In genomic region chr18:812673-813404, GRCh38 we compare ENCODE assay signal across 1 cellular context.
TF ChIP-seq lines count a peak whose summit lies in the region.

No MANE protein-coding gene starts in this region.

TF ChIP-seq in HepG2, 621 proteins besides CTCF, POLR2A, EP300 and RAD21 (continued from another document and continues in another):
- TF ChIP-seq ZNF407 (CRISPR knock-in tag; IDR thresholded peaks at IDR 0.05; ENCODE audit: not compliant biosample characterization) (no peak), CREBL2 (CRISPR knock-in tag; IDR thresholded peaks at IDR 0.05; ENCODE audit: borderline replicate concordance) (no peak), ZNF605 (CRISPR knock-in tag; IDR thresholded peaks at IDR 0.05) (peak; percentile 45; the same call in 1 of the 2 replicates), ZBTB42 (CRISPR knock-in tag; IDR thresholded peaks at IDR 0.05) (peak; percentile 75; the same call in 1 of the 2 replicates), BRF2 (CRISPR knock-in tag; IDR thresholded peaks at IDR 0.05) (no peak), ATF5 (CRISPR knock-in tag; IDR thresholded peaks at IDR 0.05; ENCODE audit: low read depth) (no peak), MTF2 (CRISPR knock-in tag; IDR thresholded peaks at IDR 0.05; ENCODE audit: borderline replicate concordance) (no peak), BORCS8-MEF2B (CRISPR knock-in tag; IDR thresholded peaks at IDR 0.05) (no peak; the same call in 1 of the 2 replicates), PTBP1 (IDR thresholded peaks at IDR 0.05; ENCODE audit: low read depth, low read length, poor library complexity, severe bottlenecking) (no peak), SRF (IDR thresholded peaks at IDR 0.05; ENCODE audit: low read depth, low read length) (no peak), SCMH1 (CRISPR knock-in tag; IDR thresholded peaks at IDR 0.05; ENCODE audit: borderline replicate concordance) (no peak), ZNF24 (IDR thresholded peaks at IDR 0.05) (no peak), ZNF460 (CRISPR knock-in tag; IDR thresholded peaks at IDR 0.05; ENCODE audit: borderline replicate concordance) (no peak), ZBTB10 (CRISPR knock-in tag; IDR thresholded peaks at IDR 0.05; ENCODE audit: borderline replicate concordance) (no peak), CREM (IDR thresholded peaks at IDR 0.05) (no peak), CREM (CRISPR knock-in tag; IDR thresholded peaks at IDR 0.05) (no peak), NFAT5 (CRISPR knock-in tag; IDR thresholded peaks at IDR 0.05) (peak; percentile 23; the same call in 1 of the 2 replicates), ZNF12 (CRISPR knock-in tag; IDR thresholded peaks at IDR 0.05) (no peak), PHB2 (IDR thresholded peaks at IDR 0.05; ENCODE audit: partially characterized antibody) (no peak), KDM4B (CRISPR knock-in tag; IDR thresholded peaks at IDR 0.05) (no peak), BCLAF1 (IDR thresholded peaks at IDR 0.05) (no peak), ZNF234 (CRISPR knock-in tag; conservative IDR thresholded peaks at IDR 0.05) (no peak), ZNF619 (CRISPR knock-in tag; IDR thresholded peaks at IDR 0.05) (no peak), CCAR2 (optimal IDR thresholded peaks at IDR 0.05; ENCODE audit: low read depth, low read length) (no peak), ZNF10 (CRISPR knock-in tag; IDR thresholded peaks at IDR 0.05; ENCODE audit: borderline replicate concordance, low read depth) (no peak), PHF20 (CRISPR knock-in tag; IDR thresholded peaks at IDR 0.05) (no peak)
- TF ChIP-seq, protein P1, sequence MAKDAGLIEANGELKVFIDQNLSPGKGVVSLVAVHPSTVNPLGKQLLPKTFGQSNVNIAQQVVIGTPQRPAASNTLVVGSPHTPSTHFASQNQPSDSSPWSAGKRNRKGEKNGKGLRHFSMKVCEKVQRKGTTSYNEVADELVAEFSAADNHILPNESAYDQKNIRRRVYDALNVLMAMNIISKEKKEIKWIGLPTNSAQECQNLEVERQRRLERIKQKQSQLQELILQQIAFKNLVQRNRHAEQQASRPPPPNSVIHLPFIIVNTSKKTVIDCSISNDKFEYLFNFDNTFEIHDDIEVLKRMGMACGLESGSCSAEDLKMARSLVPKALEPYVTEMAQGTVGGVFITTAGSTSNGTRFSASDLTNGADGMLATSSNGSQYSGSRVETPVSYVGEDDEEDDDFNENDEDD (CRISPR knock-in tag; IDR thresholded peaks at IDR 0.05; ENCODE audit: borderline replicate concordance), result no peak
- TF ChIP-seq, protein P2, sequence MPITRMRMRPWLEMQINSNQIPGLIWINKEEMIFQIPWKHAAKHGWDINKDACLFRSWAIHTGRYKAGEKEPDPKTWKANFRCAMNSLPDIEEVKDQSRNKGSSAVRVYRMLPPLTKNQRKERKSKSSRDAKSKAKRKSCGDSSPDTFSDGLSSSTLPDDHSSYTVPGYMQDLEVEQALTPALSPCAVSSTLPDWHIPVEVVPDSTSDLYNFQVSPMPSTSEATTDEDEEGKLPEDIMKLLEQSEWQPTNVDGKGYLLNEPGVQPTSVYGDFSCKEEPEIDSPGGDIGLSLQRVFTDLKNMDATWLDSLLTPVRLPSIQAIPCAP (CRISPR knock-in tag; IDR thresholded peaks at IDR 0.05; ENCODE audit: low read depth), result no peak
